ENCODE assay signal across 18 cellular contexts in genomic region chr2:165535443-165535842, GRCh38.
DNase-seq lines count a peak whose midpoint lies in the region; FAIRE-seq and TF ChIP-seq lines count a peak whose summit lies in the region.
"Had no signal": no experiment of that assay in that cellular context is flagged by ENCODE, and none has a peak within 500 bp of the region (broad histone marks: within the 10 kb centered on the region; RNA-seq: fewer than 3 reads in every experiment).

No MANE protein-coding gene starts in this region.

- H3K36me3 ChIP-seq in small intestine (ENCODE audit: control insufficient read depth in 2 of 2, insufficient read depth in 2 of 2, low read length in 2 of 2): no peaks in the 10 kb centered on the region
- H3K36me3 ChIP-seq: BLaER1, HAP-1 had no signal

- H3K27ac Mint-ChIP-seq in nephron progenitor cell: peak overlapping the region; percentile 6
- H3K27ac Mint-ChIP-seq: CD8-positive, alpha-beta memory T cell; HFFc6 had no signal

- no peak overlapping the region for H3K4me3 Mint-ChIP-seq in nephron progenitor cell
- H3K4me3 Mint-ChIP-seq: CD8-positive, alpha-beta memory T cell; HFFc6 had no signal

- H3K4me3 ChIP-seq in AG10803 (ENCODE audit: low read length) (no peak overlapping the region), small intestine (ENCODE audit: low read depth in 1 of 2, low read length in 2 of 2) (no peak overlapping the region)
- H3K4me3 ChIP-seq: BLaER1, HAP-1 had no signal

- no peaks in the 10 kb centered on the region for H3K27me3 Mint-ChIP-seq in nephron progenitor cell (ENCODE audit: low read depth, poor library complexity)
- H3K27me3 Mint-ChIP-seq: CD8-positive, alpha-beta memory T cell had no signal

- 64 to 91% (median 81%) methylated on average over 2 of the region's 2 CpGs for WGBS in small intestine, 3 donors

- no peaks in the 10 kb centered on the region for H3K4me1 ChIP-seq in small intestine (ENCODE audit: control insufficient read depth in 2 of 2, insufficient read depth in 1 of 2, low read depth in 1 of 2, low read length in 1 of 2)
- H3K4me1 ChIP-seq: BLaER1, Caco-2, HAP-1 had no signal

- no peak for TF ChIP-seq CTCF in AG10803 (conservative IDR thresholded peaks at IDR 0.05; ENCODE audit: low read length)
- TF ChIP-seq CTCF in nephron progenitor cell (IDR thresholded peaks at IDR 0.05): no peak

- no peak overlapping the region for H3K27ac ChIP-seq in small intestine (ENCODE audit: low read depth in 1 of 2, low read length in 1 of 2)
- H3K27ac ChIP-seq: BLaER1 had no signal

- H3K27me3 ChIP-seq in small intestine (ENCODE audit: control insufficient read depth in 2 of 2, insufficient read depth in 2 of 2, low read length in 2 of 2): no peaks in the 10 kb centered on the region
- H3K27me3 ChIP-seq: BLaER1 had no signal

- no peak for FAIRE-seq in small intestine (lab: Jason Lieb, UNC)
- FAIRE-seq: A204.1, GM12892, H1 had no signal

- no peaks in the 10 kb centered on the region for H3K9me3 ChIP-seq in small intestine (ENCODE audit: control insufficient read depth, low read depth)
- H3K9me3 ChIP-seq: BLaER1, Caco-2, HAP-1 had no signal

- DNase-seq in AG10803 (ENCODE audit: low read depth) (peak; percentile 2), EH (ENCODE audit: low read depth) (peak; percentile 1), OCI-M1 (lab: John Stamatoyannopoulos, UW) (peak; percentile 19), nephron progenitor cell (no peak), small intestine (no peak), NCI-H82 (lab: John Stamatoyannopoulos, UW) (no peak)
- DNase-seq in stimulated activated CD4-positive, alpha-beta T cell treated with anti-CD3 and anti-CD28 coated beads, Interleukin-4, amount 100 ng/mL, for 1 hour: no peak
- DNase-seq: Caco-2; CD8-positive, alpha-beta memory T cell; EL; HFFc6; IMR-90; KBM-7 had no signal

- H3K9me3 Mint-ChIP-seq in nephron progenitor cell: peaks cover 8% of the 10 kb centered on the region

- peaks cover 17% of the 10 kb centered on the region for H3K36me3 Mint-ChIP-seq in nephron progenitor cell (ENCODE audit: low read depth)
- H3K36me3 Mint-ChIP-seq: CD8-positive, alpha-beta memory T cell had no signal

- peaks cover 42% of the 10 kb centered on the region for H3K4me1 Mint-ChIP-seq in nephron progenitor cell
- H3K4me1 Mint-ChIP-seq: CD8-positive, alpha-beta memory T cell had no signal

Comparison
In these comparisons a context has a peak if more than half of its experiments do, and no peak if none do; other contexts are left out.
1. DNase-seq: peak in AG10803 (single experiment), EH (single experiment) and OCI-M1 (single experiment); none in nephron progenitor cell (single experiment), small intestine (single experiment), NCI-H82 (single experiment) and stimulated activated CD4-positive, alpha-beta T cell treated with anti-CD3 and anti-CD28 coated beads, Interleukin-4, amount 100 ng/mL, for 1 hour (single experiment).